ENCODE assay signal across 13 cellular contexts in genomic region chr11:20161230-20161918, GRCh38. TPM values are rescaled to one million over a fixed set of nuclear protein-coding genes. Genes with fewer than 3 reads are reported as not detected.
DNase-seq lines count a peak whose midpoint lies in the region; ATAC-seq and TF ChIP-seq lines count a peak whose summit lies in the region.
"Had no signal": no experiment of that assay in that cellular context is flagged by ENCODE, and none has a peak within 500 bp of the region (broad histone marks: within the 10 kb centered on the region; RNA-seq: fewer than 3 reads in every experiment).

No MANE protein-coding gene starts in this region.

- no peak for TF ChIP-seq CTCF in colonic mucosa (IDR thresholded peaks at IDR 0.05)

- H3K27me3 Mint-ChIP-seq in stimulated activated naive B cell treated with anti-CD40 and anti-IgM and Interleukin-4, amounts not matched to agents 10 μg/mL and 1 μg/mL and 100 μg/mL, for 72 hours: peaks cover 71 to 91% of the 10 kb centered on the region in 2 donors

- H3K4me1 Mint-ChIP-seq in stimulated activated naive B cell treated with anti-CD40 and anti-IgM and Interleukin-4, amounts not matched to agents 10 μg/mL and 1 μg/mL and 100 μg/mL, for 72 hours: peaks cover 11 to 35% of the 10 kb centered on the region in 2 donors

- no peaks in the 10 kb centered on the region for H3K9me3 ChIP-seq in colonic mucosa
- H3K9me3 ChIP-seq: neutrophil had no signal

- no peak overlapping the region for H3K27ac ChIP-seq in colonic mucosa
- H3K27ac ChIP-seq: neutrophil had no signal

- peaks cover 7 to 11% of the 10 kb centered on the region in 2 donors for H3K9me3 Mint-ChIP-seq in stimulated activated naive B cell treated with anti-CD40 and anti-IgM and Interleukin-4, amounts not matched to agents 10 μg/mL and 1 μg/mL and 100 μg/mL, for 72 hours

- no peak overlapping the region for H3K4me3 Mint-ChIP-seq in stimulated activated naive B cell treated with anti-CD40 and anti-IgM and Interleukin-4, amounts not matched to agents 10 μg/mL and 1 μg/mL and 100 μg/mL, for 72 hours

- peak; percentile 24 to 25 for DNase-seq in activated T-cell treated with anti-CD3 and anti-CD28 coated beads, Interleukin-2, amount 50 U/mL, for 48 hours
- no peak for DNase-seq in activated T-cell treated with anti-CD3 and anti-CD28 coated beads, Interleukin-2, amount 50 U/mL, for 1 hour
- DNase-seq in NCI-H69 (lab: John Stamatoyannopoulos, UW) (peak; percentile 94), foreskin melanocyte (peak; percentile 34), colonic mucosa (no peak), dermis blood vessel endothelial cell (no peak)
- no peak for DNase-seq in stimulated activated naive B cell treated with anti-CD40 and anti-IgM and Interleukin-4, amounts not matched to agents 10 μg/mL and 1 μg/mL and 100 μg/mL, for 72 hours
- DNase-seq in stimulated activated CD4-positive, alpha-beta T cell treated with anti-CD3 and anti-CD28 coated beads, Interleukin-2, amount 100 ng/mL, for 48 hours: no peak
- DNase-seq: caudate nucleus, NCI-H1436 had no signal

- H3K9ac ChIP-seq in colonic mucosa (ENCODE audit: low read depth in 2 of 2, low read length in 2 of 2): no peak overlapping the region

- H3K27me3 ChIP-seq in colonic mucosa: peaks cover 81% of the 10 kb centered on the region

- ATAC-seq in stimulated activated naive B cell treated with anti-CD40 and anti-IgM and Interleukin-4, amounts not matched to agents 10 μg/mL and 1 μg/mL and 100 μg/mL, for 72 hours (replicated peaks): no peak

- peaks cover 8 to 17% of the 10 kb centered on the region in 2 donors for H3K36me3 Mint-ChIP-seq in stimulated activated naive B cell treated with anti-CD40 and anti-IgM and Interleukin-4, amounts not matched to agents 10 μg/mL and 1 μg/mL and 100 μg/mL, for 72 hours

- no peaks in the 10 kb centered on the region for H3K36me3 ChIP-seq in colonic mucosa
- H3K36me3 ChIP-seq: neutrophil had no signal

- intact Hi-C loops in colonic mucosa (cut with DNase I): no loop called here

- H3K27ac Mint-ChIP-seq in stimulated activated naive B cell treated with anti-CD40 and anti-IgM and Interleukin-4, amounts not matched to agents 10 μg/mL and 1 μg/mL and 100 μg/mL, for 72 hours: peak overlapping the region; percentile 86

- H3K4me3 ChIP-seq in colonic mucosa: no peak overlapping the region

- H3K4me1 ChIP-seq in colonic mucosa: peaks cover 6% of the 10 kb centered on the region

RNA-seq across cellular contexts. Expression of gene DBX1, which starts 1.1 kb away (rescaled TPM):
- total RNA-seq in colonic mucosa (not detected), dermis blood vessel endothelial cell (not detected in 2 replicates)
- total RNA-seq: kidney epithelial cell, ureter had no signal

Comparison
In these comparisons a context has a peak if more than half of its experiments do, and no peak if none do; other contexts are left out.
1. DNase-seq: peak in activated T-cell treated with anti-CD3 and anti-CD28 coated beads, Interleukin-2, amount 50 U/mL, for 48 hours (2 of 2), NCI-H69 (single experiment) and foreskin melanocyte (single experiment); none in activated T-cell treated with anti-CD3 and anti-CD28 coated beads, Interleukin-2, amount 50 U/mL, for 1 hour (single experiment), stimulated activated naive B cell treated with anti-CD40 and anti-IgM and Interleukin-4, amounts not matched to agents 10 μg/mL and 1 μg/mL and 100 μg/mL, for 72 hours (single experiment), stimulated activated CD4-positive, alpha-beta T cell treated with anti-CD3 and anti-CD28 coated beads, Interleukin-2, amount 100 ng/mL, for 48 hours (0 of 2), colonic mucosa (single experiment) and dermis blood vessel endothelial cell (single experiment).